In the genomic region with DNA sequence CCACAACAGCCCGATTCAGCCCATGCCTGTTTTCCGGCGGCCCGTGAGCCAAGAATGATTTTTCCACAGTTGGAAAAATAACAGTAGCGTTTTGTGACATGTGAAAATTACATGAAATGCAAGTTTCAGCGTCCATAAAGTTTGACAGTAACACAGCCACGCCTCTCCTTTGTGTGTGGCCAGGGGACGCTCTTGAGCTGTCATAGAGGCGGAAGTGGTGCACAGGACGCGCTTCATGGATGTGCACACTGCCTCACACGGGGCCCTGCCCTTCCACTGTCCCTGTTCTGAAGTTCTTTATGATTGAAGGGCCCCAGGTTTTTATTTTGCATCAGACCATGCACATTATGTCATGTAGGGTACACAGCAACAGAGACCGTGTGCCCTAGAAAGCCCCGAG, we compare ENCODE assay signal across 8 cellular contexts. TPM values are rescaled to one million over a fixed set of nuclear protein-coding genes. Genes with fewer than 3 reads are reported as not detected.
DNase-seq lines count a peak whose midpoint lies in the region; ATAC-seq and TF ChIP-seq lines count a peak whose summit lies in the region.

No MANE protein-coding gene starts in this region.

- H3K27me3 ChIP-seq in SK-N-SH (ENCODE audit: insufficient read depth), result no peaks in the 10 kb centered on the region
- H3K27me3 ChIP-seq in spleen (replicated peaks in 1 of 7), result no peaks in the 10 kb centered on the region

- H3K9me2 ChIP-seq in SK-N-SH, result no peaks in the 10 kb centered on the region

- peaks cover 8% of the 10 kb centered on the region for H3K4me1 Mint-ChIP-seq in activated naive CD4-positive, alpha-beta T cell treated with anti-CD3 and anti-CD28 coated beads, Interleukin-2, amount 10 ng/mL, durations not matched to agents 7 days and 5 days

- no peak overlapping the region for H2AFZ ChIP-seq in SK-N-SH (ENCODE audit: low read depth)

- intact Hi-C loops in spleen (cut with DNase I; ENCODE audit: low total_unique reads), result no loop called here

- no peaks in the 10 kb centered on the region for H4K20me1 ChIP-seq in SK-N-SH (ENCODE audit: insufficient read depth)

- no peak overlapping the region for H3K4me2 ChIP-seq in SK-N-SH

- CTCF ChIA-PET in SK-N-SH (lab: Yijun Ruan, JAX), result interaction anchor here (1.1 to 2.3 kb wide), 2 partner anchors 15 to 74 kb away, joined by 5 to 9 read pairs; a partner anchor contains a TSS
- CTCF ChIA-PET in activated naive CD4-positive, alpha-beta T cell treated with anti-CD3 and anti-CD28 coated beads, Interleukin-2, amount 10 ng/mL, durations not matched to agents 7 days and 5 days (lab: Charles Lee), result no interaction called here
- CTCF ChIA-PET in RWPE1 (lab: Yijun Ruan, JAX), result no interaction called here

- POLR2A ChIA-PET in SK-N-SH (lab: Yijun Ruan, JAX), result no interaction called here
- POLR2A ChIA-PET in RWPE1 (lab: Yijun Ruan, JAX; ENCODE audit: low non-redundant PET), result interaction anchor here (0.6 kb wide), 1 partner anchor 495 kb away, joined by 7 read pairs; no protein-coding TSS in a partner anchor

- no peaks in the 10 kb centered on the region for H3K36me3 ChIP-seq in SK-N-SH (replicated peaks in 1 of 2; ENCODE audit: control insufficient read depth in 1 of 2, insufficient read depth in 2 of 2, low read length in 1 of 2)
- H3K36me3 ChIP-seq in spleen, result no peaks in the 10 kb centered on the region

- 87% methylated on average over 11 of the region's 14 CpGs for WGBS in SK-N-SH (ENCODE audit: low lambda C conversion rate)
- WGBS in spleen, 5 donors, result 60 to 75% (median 63%) methylated on average over 14 of the region's 14 CpGs

- H3K9me3 Mint-ChIP-seq in activated naive CD4-positive, alpha-beta T cell treated with anti-CD3 and anti-CD28 coated beads, Interleukin-2, amount 10 ng/mL, durations not matched to agents 7 days and 5 days, result no peaks in the 10 kb centered on the region

- no peaks in the 10 kb centered on the region for H3K36me3 Mint-ChIP-seq in activated naive CD4-positive, alpha-beta T cell treated with anti-CD3 and anti-CD28 coated beads, Interleukin-2, amount 10 ng/mL, durations not matched to agents 7 days and 5 days

- TF ChIP-seq EP300 in SK-N-SH (IDR thresholded peaks at IDR 0.05; ENCODE audit: borderline replicate concordance in 1 of 2, low read depth in 1 of 2, low read length in 1 of 2), result no peak

- no peaks in the 10 kb centered on the region for H3K27me3 Mint-ChIP-seq in activated naive CD4-positive, alpha-beta T cell treated with anti-CD3 and anti-CD28 coated beads, Interleukin-2, amount 10 ng/mL, durations not matched to agents 7 days and 5 days

- TF ChIP-seq RAD21 in SK-N-SH (IDR thresholded peaks at IDR 0.05; ENCODE audit: low read length), result peak; percentile 36

- DNase-seq in SK-N-SH, result no peak
- DNase-seq in NCI-H69 (lab: John Stamatoyannopoulos, UW), result peak; percentile 38
- DNase-seq in activated naive CD4-positive, alpha-beta T cell treated with anti-CD3 and anti-CD28 coated beads, Interleukin-2, amount 10 ng/mL, durations not matched to agents 7 days and 5 days, result peak; percentile 55
- DNase-seq in spleen, result peak; percentile 85
- no peak for DNase-seq in GDM1 (lab: John Stamatoyannopoulos, UW)
- no peak for DNase-seq in RWPE1 (ENCODE audit: low spot score)
- no peak for DNase-seq in A172 (ENCODE audit: low spot score)

- H3K4me3 ChIP-seq in SK-N-SH (ENCODE audit: low read depth in 2 of 2, low read length in 1 of 2) (no peak overlapping the region), spleen (no peak overlapping the region)

- H3K27ac Mint-ChIP-seq in activated naive CD4-positive, alpha-beta T cell treated with anti-CD3 and anti-CD28 coated beads, Interleukin-2, amount 10 ng/mL, durations not matched to agents 7 days and 5 days, result no peak overlapping the region

- no peak for ATAC-seq in SK-N-SH treated with all-trans-retinoic acid at 6 μM for 48 hours

- no peak overlapping the region for H3K4me3 Mint-ChIP-seq in activated naive CD4-positive, alpha-beta T cell treated with anti-CD3 and anti-CD28 coated beads, Interleukin-2, amount 10 ng/mL, durations not matched to agents 7 days and 5 days

- no peak overlapping the region for H3K9ac ChIP-seq in SK-N-SH

- no peaks in the 10 kb centered on the region for H3K9me3 ChIP-seq in SK-N-SH
- H3K9me3 ChIP-seq in spleen, result no peaks in the 10 kb centered on the region

- no peaks in the 10 kb centered on the region for H3K79me2 ChIP-seq in SK-N-SH (ENCODE audit: insufficient read depth)

- no peaks in the 10 kb centered on the region for H3K4me1 ChIP-seq in SK-N-SH (ENCODE audit: control insufficient read depth in 1 of 2, insufficient read depth in 2 of 2, low read depth in 1 of 2, low read length in 1 of 2)
- peaks cover 0 to 6% (median 3%) of the 10 kb centered on the region in 6 donors for H3K4me1 ChIP-seq in spleen

- H3K27ac ChIP-seq in SK-N-SH (ENCODE audit: low read depth in 2 of 2, low read length in 1 of 2) (no peak overlapping the region), spleen (no peak overlapping the region), RWPE1 (no peak overlapping the region)

- no peaks in the 10 kb centered on the region for H3F3A ChIP-seq in SK-N-SH (replicated peaks; ENCODE audit: insufficient read depth)

- TF ChIP-seq POLR2A in spleen (IDR thresholded peaks at IDR 0.05), result no peak

- TF ChIP-seq CTCF in SK-N-SH (IDR thresholded peaks at IDR 0.05) (no peak), spleen (IDR thresholded peaks at IDR 0.05 in 8 of 11, conservative IDR thresholded peaks at IDR 0.05 in 3 of 11) (peak in 8 of 11 experiments; percentile 16 to 50 (median 38)), RWPE1 (conservative IDR thresholded peaks at IDR 0.05; ENCODE audit: low read depth) (no peak)

TF ChIP-seq in SK-N-SH, 30 proteins besides CTCF, POLR2A, EP300 and RAD21 (continues in another document):
- TF ChIP-seq NRF1 (IDR thresholded peaks at IDR 0.05; ENCODE audit: low read depth, low read length) (no peak), MEF2A (IDR thresholded peaks at IDR 0.05; ENCODE audit: borderline replicate concordance, low read depth) (no peak)
- TF ChIP-seq, protein P1, sequence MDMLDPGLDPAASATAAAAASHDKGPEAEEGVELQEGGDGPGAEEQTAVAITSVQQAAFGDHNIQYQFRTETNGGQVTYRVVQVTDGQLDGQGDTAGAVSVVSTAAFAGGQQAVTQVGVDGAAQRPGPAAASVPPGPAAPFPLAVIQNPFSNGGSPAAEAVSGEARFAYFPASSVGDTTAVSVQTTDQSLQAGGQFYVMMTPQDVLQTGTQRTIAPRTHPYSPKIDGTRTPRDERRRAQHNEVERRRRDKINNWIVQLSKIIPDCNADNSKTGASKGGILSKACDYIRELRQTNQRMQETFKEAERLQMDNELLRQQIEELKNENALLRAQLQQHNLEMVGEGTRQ (IDR thresholded peaks at IDR 0.05; ENCODE audit: borderline replicate concordance, low read depth, low read length), result no peak

TF ChIP-seq in SK-N-SH treated with all-trans-retinoic acid at 6 μM for 48 hours, 23 proteins besides CTCF, POLR2A, EP300 and RAD21 (continues in another document):
- TF ChIP-seq, protein P2, sequence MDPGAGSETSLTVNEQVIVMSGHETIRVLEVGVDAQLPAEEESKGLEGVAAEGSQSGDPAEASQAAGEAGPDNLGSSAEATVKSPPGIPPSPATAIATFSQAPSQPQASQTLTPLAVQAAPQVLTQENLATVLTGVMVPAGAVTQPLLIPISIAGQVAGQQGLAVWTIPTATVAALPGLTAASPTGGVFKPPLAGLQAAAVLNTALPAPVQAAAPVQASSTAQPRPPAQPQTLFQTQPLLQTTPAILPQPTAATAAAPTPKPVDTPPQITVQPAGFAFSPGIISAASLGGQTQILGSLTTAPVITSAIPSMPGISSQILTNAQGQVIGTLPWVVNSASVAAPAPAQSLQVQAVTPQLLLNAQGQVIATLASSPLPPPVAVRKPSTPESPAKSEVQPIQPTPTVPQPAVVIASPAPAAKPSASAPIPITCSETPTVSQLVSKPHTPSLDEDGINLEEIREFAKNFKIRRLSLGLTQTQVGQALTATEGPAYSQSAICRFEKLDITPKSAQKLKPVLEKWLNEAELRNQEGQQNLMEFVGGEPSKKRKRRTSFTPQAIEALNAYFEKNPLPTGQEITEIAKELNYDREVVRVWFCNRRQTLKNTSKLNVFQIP (CRISPR knock-in tag; IDR thresholded peaks at IDR 0.05; ENCODE audit: borderline replicate concordance, low read depth), result no peak
- no peak for TF ChIP-seq CSDC2 (CRISPR knock-in tag; IDR thresholded peaks at IDR 0.05)
- TF ChIP-seq, protein P3, sequence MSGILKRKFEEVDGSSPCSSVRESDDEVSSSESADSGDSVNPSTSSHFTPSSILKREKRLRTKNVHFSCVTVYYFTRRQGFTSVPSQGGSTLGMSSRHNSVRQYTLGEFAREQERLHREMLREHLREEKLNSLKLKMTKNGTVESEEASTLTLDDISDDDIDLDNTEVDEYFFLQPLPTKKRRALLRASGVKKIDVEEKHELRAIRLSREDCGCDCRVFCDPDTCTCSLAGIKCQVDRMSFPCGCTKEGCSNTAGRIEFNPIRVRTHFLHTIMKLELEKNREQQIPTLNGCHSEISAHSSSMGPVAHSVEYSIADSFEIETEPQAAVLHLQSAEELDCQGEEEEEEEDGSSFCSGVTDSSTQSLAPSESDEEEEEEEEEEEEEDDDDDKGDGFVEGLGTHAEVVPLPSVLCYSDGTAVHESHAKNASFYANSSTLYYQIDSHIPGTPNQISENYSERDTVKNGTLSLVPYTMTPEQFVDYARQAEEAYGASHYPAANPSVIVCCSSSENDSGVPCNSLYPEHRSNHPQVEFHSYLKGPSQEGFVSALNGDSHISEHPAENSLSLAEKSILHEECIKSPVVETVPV (CRISPR knock-in tag; IDR thresholded peaks at IDR 0.05), result no peak
- TF ChIP-seq, protein P4, sequence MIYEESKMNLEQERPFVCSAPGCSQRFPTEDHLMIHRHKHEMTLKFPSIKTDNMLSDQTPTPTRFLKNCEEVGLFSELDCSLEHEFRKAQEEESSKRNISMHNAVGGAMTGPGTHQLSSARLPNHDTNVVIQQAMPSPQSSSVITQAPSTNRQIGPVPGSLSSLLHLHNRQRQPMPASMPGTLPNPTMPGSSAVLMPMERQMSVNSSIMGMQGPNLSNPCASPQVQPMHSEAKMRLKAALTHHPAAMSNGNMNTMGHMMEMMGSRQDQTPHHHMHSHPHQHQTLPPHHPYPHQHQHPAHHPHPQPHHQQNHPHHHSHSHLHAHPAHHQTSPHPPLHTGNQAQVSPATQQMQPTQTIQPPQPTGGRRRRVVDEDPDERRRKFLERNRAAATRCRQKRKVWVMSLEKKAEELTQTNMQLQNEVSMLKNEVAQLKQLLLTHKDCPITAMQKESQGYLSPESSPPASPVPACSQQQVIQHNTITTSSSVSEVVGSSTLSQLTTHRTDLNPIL (CRISPR knock-in tag; IDR thresholded peaks at IDR 0.05; ENCODE audit: low read depth), result no peak

RNA-seq across cellular contexts. Expression of a gene that starts 12.4 kb away (rescaled TPM):
- polyA plus RNA-seq in SK-N-SH (2012; rRNA removed) (41.7 and 49.6 TPM in 2 replicates), spleen (10 to 100 TPM; 13.5 to 21.2 (median 18.9) TPM)
- polyA plus RNA-seq in SK-N-SH (2012; cell fraction: cytosol; rRNA removed), result 53.5 and 64.4 TPM in 2 replicates
- polyA plus RNA-seq in SK-N-SH (2012; cell fraction: nucleus; rRNA removed), result 36.8 and 42.3 TPM in 2 replicates
- 10 to 100 TPM; 28.2 to 66.7 (median 52.9) TPM for total RNA-seq in spleen
- total RNA-seq in A172 (2014; rRNA removed; shearing (Covaris generic)), result 69.3 and 79.7 TPM in 2 replicates

RNA-seq across cellular contexts. Expression of a gene that starts 34.8 kb away (rescaled TPM):
- not detected in 2 replicates for polyA plus RNA-seq in SK-N-SH (2012; rRNA removed)
- 0.05 TPM in 1 of 2 replicates, not detected in the other for polyA plus RNA-seq in SK-N-SH (2012; cell fraction: cytosol; rRNA removed)
- polyA plus RNA-seq in SK-N-SH (2012; cell fraction: nucleus; rRNA removed), result 0.29 and 0.31 TPM in 2 replicates
- total RNA-seq in spleen, result 1 to 10 TPM in 1 of 7 donors, under 1 TPM in 2, not detected in 4; 0.55 to 1.2 (median 0.77) TPM
- polyA plus RNA-seq in spleen, result under 1 TPM; 0.42 to 0.78 (median 0.51) TPM
- not detected in 2 replicates for total RNA-seq in A172 (2014; rRNA removed; shearing (Covaris generic))

Comparison
In these comparisons a context has a peak if more than half of its experiments do, and no peak if none do; other contexts are left out.
1. DNase-seq: peak in NCI-H69 (single experiment), activated naive CD4-positive, alpha-beta T cell treated with anti-CD3 and anti-CD28 coated beads, Interleukin-2, amount 10 ng/mL, durations not matched to agents 7 days and 5 days (single experiment) and spleen (single experiment); none in SK-N-SH (single experiment), GDM1 (single experiment), RWPE1 (single experiment) and A172 (single experiment).
2. CTCF ChIP-seq: peak in spleen (8 of 11); none in SK-N-SH (single experiment) and RWPE1 (single experiment).